ENCODE assay signal across 1 cellular context in the genomic region with DNA sequence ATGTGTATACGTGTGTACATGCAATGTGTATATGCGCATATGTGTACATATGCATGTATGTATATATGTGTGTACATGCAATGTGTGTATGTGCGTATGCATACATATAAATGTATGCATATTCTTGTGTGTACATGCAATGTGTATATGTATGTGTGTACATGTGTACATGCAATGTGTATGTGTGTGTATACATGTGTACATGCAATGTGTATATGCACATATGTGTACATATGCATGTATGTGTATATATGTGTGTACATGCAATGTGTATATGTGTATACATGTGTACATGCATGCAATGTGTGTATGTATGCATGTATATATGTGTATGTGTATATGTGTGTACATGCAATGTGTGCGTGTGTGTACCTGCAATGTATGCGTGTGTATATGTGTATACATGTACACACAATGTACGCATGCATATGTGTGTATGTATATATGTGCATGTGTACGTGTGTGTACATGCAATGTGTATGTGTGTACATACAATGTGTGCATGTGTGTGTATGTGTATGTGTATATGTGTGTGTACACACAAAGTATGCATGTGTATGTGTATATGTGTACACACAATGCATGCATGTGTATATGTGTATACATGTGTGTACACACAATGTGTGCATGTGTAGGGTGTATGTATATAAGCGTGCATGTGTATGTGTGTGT.
TF ChIP-seq lines count a peak whose summit lies in the region.

No MANE protein-coding gene starts in this region.

TF ChIP-seq in HepG2, 621 proteins besides CTCF, POLR2A, EP300 and RAD21 (continued from another document):
- TF ChIP-seq KIAA2018 (CRISPR knock-in tag; IDR thresholded peaks at IDR 0.05; ENCODE audit: borderline replicate concordance), result no peak
- TF ChIP-seq ZNF777 (CRISPR knock-in tag; IDR thresholded peaks at IDR 0.05), result no peak
- no peak for TF ChIP-seq ZNF747 (CRISPR knock-in tag; IDR thresholded peaks at IDR 0.05; ENCODE audit: borderline replicate concordance)
- peak; percentile 51; the same call in 1 of the 2 replicates for TF ChIP-seq ZSCAN21 (CRISPR knock-in tag; IDR thresholded peaks at IDR 0.05; ENCODE audit: borderline replicate concordance)
- no peak for TF ChIP-seq ZNF782 (CRISPR knock-in tag; IDR thresholded peaks at IDR 0.05; ENCODE audit: borderline replicate concordance)
- no peak for TF ChIP-seq ARNTL (CRISPR knock-in tag; IDR thresholded peaks at IDR 0.05)
- TF ChIP-seq TARDBP (CRISPR knock-in tag; IDR thresholded peaks at IDR 0.05), result no peak
- no peak for TF ChIP-seq HOXA7 (CRISPR knock-in tag; IDR thresholded peaks at IDR 0.05)
- no peak for TF ChIP-seq KDM5B (CRISPR knock-in tag; IDR thresholded peaks at IDR 0.05; ENCODE audit: borderline replicate concordance)
- TF ChIP-seq, protein P1, sequence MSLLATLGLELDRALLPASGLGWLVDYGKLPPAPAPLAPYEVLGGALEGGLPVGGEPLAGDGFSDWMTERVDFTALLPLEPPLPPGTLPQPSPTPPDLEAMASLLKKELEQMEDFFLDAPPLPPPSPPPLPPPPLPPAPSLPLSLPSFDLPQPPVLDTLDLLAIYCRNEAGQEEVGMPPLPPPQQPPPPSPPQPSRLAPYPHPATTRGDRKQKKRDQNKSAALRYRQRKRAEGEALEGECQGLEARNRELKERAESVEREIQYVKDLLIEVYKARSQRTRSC (CRISPR knock-in tag; IDR thresholded peaks at IDR 0.05; ENCODE audit: low read depth), result no peak
- no peak for TF ChIP-seq ZSCAN5A (CRISPR knock-in tag; IDR thresholded peaks at IDR 0.05; ENCODE audit: borderline replicate concordance)
- TF ChIP-seq ZNF205 (CRISPR knock-in tag; IDR thresholded peaks at IDR 0.05), result no peak
- TF ChIP-seq NFE2 (CRISPR knock-in tag; IDR thresholded peaks at IDR 0.05), result no peak
- TF ChIP-seq TGIF2 (CRISPR knock-in tag; IDR thresholded peaks at IDR 0.05), result no peak
- no peak for TF ChIP-seq ZBTB42 (CRISPR knock-in tag; IDR thresholded peaks at IDR 0.05)
- TF ChIP-seq MBD4 (IDR thresholded peaks at IDR 0.05; ENCODE audit: borderline replicate concordance, low read length), result no peak
- TF ChIP-seq ZNF558 (CRISPR knock-in tag; IDR thresholded peaks at IDR 0.05; ENCODE audit: borderline replicate concordance), result no peak
- TF ChIP-seq CREB1 (IDR thresholded peaks at IDR 0.05), result no peak
- no peak for TF ChIP-seq CREB1 (CRISPR knock-in tag; IDR thresholded peaks at IDR 0.05)
- no peak for TF ChIP-seq TP53 (CRISPR knock-in tag; conservative IDR thresholded peaks at IDR 0.05)
- TF ChIP-seq, protein P2, sequence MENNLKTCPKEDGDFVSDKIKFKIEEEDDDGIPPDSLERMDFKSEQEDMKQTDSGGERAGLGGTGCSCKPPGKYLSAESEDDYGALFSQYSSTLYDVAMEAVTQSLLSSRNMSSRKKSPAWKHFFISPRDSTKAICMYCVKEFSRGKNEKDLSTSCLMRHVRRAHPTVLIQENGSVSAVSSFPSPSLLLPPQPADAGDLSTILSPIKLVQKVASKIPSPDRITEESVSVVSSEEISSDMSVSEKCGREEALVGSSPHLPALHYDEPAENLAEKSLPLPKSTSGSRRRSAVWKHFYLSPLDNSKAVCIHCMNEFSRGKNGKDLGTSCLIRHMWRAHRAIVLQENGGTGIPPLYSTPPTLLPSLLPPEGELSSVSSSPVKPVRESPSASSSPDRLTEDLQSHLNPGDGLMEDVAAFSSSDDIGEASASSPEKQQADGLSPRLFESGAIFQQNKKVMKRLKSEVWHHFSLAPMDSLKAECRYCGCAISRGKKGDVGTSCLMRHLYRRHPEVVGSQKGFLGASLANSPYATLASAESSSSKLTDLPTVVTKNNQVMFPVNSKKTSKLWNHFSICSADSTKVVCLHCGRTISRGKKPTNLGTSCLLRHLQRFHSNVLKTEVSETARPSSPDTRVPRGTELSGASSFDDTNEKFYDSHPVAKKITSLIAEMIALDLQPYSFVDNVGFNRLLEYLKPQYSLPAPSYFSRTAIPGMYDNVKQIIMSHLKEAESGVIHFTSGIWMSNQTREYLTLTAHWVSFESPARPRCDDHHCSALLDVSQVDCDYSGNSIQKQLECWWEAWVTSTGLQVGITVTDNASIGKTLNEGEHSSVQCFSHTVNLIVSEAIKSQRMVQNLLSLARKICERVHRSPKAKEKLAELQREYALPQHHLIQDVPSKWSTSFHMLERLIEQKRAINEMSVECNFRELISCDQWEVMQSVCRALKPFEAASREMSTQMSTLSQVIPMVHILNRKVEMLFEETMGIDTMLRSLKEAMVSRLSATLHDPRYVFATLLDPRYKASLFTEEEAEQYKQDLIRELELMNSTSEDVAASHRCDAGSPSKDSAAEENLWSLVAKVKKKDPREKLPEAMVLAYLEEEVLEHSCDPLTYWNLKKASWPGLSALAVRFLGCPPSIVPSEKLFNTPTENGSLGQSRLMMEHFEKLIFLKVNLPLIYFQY (CRISPR knock-in tag; IDR thresholded peaks at IDR 0.05; ENCODE audit: borderline replicate concordance), result no peak
- TF ChIP-seq, protein P3, sequence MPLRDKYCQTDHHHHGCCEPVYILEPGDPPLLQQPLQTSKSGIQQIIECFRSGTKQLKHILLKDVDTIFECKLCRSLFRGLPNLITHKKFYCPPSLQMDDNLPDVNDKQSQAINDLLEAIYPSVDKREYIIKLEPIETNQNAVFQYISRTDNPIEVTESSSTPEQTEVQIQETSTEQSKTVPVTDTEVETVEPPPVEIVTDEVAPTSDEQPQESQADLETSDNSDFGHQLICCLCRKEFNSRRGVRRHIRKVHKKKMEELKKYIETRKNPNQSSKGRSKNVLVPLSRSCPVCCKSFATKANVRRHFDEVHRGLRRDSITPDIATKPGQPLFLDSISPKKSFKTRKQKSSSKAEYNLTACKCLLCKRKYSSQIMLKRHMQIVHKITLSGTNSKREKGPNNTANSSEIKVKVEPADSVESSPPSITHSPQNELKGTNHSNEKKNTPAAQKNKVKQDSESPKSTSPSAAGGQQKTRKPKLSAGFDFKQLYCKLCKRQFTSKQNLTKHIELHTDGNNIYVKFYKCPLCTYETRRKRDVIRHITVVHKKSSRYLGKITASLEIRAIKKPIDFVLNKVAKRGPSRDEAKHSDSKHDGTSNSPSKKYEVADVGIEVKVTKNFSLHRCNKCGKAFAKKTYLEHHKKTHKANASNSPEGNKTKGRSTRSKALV (CRISPR knock-in tag; IDR thresholded peaks at IDR 0.05), result no peak
TF ChIP-seq in HepG2: peak in this region for 9.
